Comparison of ENCODE assay signal across 8 cellular contexts in the genomic region with DNA sequence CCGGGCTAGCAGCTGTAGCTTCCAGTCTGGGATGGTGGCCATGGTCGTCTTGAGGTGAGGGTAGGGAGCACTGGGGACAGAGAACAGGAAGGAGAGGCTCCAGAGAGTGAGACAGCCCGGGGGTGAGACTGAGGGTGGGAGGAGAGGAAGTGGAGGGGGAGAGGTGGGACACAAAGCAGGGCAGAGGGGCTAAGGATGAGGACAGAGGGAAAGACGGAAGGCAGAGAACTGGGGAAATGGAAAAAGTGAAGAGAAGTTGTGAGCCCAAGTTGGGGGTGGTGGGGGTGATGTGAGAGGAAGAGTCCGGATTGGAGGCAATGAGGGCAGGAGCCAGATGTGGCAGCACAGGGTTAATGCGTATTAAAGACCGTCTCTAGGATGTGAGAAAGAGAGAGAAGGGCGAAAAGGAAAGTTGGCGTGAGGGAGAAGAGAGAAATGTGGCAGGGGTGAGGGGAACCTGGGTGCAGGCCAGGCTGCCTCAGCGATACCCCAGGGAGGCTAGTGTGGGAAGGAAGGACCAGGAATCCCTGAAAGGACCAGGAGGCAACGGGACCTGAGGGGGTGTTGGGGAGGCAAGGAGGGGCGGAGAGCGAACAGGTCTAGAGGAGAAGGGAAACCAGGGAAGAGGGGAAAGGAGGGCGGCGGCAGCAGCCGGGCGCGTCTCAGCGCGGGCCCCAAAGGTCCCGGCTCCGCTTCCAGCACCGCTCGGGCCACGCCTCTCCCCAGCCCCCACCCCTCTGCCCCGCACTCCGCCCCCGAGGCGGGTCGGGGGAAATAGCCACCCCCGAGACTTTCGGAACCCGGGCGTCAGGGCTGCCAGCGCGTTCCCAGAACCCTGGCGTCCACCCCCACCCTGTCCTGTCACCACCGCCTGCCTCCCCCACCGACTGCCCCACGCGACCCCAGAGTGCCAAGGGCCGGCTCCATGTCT. TPM values are rescaled to one million over a fixed set of nuclear protein-coding genes. Genes with fewer than 3 reads are reported as not detected.
A peak's percentile ranks its signal among the peaks of the same experiment; 100 is the strongest.
DNase-seq lines count a peak whose midpoint lies in the region; FAIRE-seq and TF ChIP-seq lines count a peak whose summit lies in the region.

A gene with protein sequence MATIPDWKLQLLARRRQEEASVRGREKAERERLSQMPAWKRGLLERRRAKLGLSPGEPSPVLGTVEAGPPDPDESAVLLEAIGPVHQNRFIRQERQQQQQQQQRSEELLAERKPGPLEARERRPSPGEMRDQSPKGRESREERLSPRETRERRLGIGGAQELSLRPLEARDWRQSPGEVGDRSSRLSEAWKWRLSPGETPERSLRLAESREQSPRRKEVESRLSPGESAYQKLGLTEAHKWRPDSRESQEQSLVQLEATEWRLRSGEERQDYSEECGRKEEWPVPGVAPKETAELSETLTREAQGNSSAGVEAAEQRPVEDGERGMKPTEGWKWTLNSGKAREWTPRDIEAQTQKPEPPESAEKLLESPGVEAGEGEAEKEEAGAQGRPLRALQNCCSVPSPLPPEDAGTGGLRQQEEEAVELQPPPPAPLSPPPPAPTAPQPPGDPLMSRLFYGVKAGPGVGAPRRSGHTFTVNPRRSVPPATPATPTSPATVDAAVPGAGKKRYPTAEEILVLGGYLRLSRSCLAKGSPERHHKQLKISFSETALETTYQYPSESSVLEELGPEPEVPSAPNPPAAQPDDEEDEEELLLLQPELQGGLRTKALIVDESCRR (minus strand): TSS at position 669 of the 931 bp plus-strand sequence. CDS start 627 bp downstream, at position 42.

- TF ChIP-seq CTCF in A673 (conservative IDR thresholded peaks at IDR 0.05; ENCODE audit: low read depth, low read length) (no peak), endothelial cell of umbilical vein (IDR thresholded peaks at IDR 0.05; ENCODE audit: extremely low read depth in 1 of 2, insufficient read depth in 1 of 2, low read depth in 1 of 2, low read length in 2 of 2) (no peak)

- peak; percentile 67 for TF ChIP-seq POLR2A in GM19099 (IDR thresholded peaks at IDR 0.05; ENCODE audit: extremely low read depth, insufficient read length, low read depth)
- TF ChIP-seq POLR2A in endothelial cell of umbilical vein (IDR thresholded peaks at IDR 0.05; ENCODE audit: low read depth, low read length) = peak; percentile 88

- CTCF ChIA-PET in A673 (lab: Charles Lee) (no interaction called here), endothelial cell of umbilical vein (lab: Charles Lee) (interaction anchor here (0.9 to 5.2 kb wide), 7 partner anchors 13 to 228 kb away, joined by 3 to 25 read pairs (median 4); a partner anchor contains a TSS)

- H3K4me3 ChIP-seq in A673 (ENCODE audit: low read depth, low read length, poor library complexity, severe bottlenecking) = peak within 1 kb of the TSS; percentile 88
- H3K4me3 ChIP-seq in endothelial cell of umbilical vein (replicated peaks in 1 of 3; ENCODE audit: insufficient read depth in 1 of 3, low read depth in 1 of 3, low read length in 3 of 3) = peak within 1 kb of the TSS; percentile 81 to 92 (median 90)
- peak within 1 kb of the TSS; percentile 68 to 90 for H3K4me3 ChIP-seq in mucosa of rectum (ENCODE audit: low read length in 2 of 2)

- H3K9me1 ChIP-seq in endothelial cell of umbilical vein (replicated peaks; ENCODE audit: control insufficient read depth, extremely low read depth, insufficient read depth, low read length) = no peaks in the 10 kb centered on the region

- FAIRE-seq in endothelial cell of umbilical vein (lab: Jason Lieb, UNC) = peak; percentile 73

- H3K9me3 ChIP-seq in A673 (ENCODE audit: low read depth, low read length, poor library complexity, severe bottlenecking) (no peaks in the 10 kb centered on the region), endothelial cell of umbilical vein (replicated peaks; ENCODE audit: control insufficient read depth, insufficient read depth, low read length) (no peaks in the 10 kb centered on the region), mucosa of rectum (ENCODE audit: control insufficient read depth in 2 of 2, low read length in 2 of 2) (no peaks in the 10 kb centered on the region)

- peaks cover 75% of the 10 kb centered on the region for H3K79me2 ChIP-seq in endothelial cell of umbilical vein (ENCODE audit: control insufficient read depth, insufficient read depth, low read length)

- H3K27ac ChIP-seq in A673 (ENCODE audit: low read depth, low read length, poor library complexity, severe bottlenecking) = peak within 1 kb of the TSS; percentile 80
- peak within 1 kb of the TSS; percentile 93 for H3K27ac ChIP-seq in endothelial cell of umbilical vein (ENCODE audit: insufficient read depth, low read depth, low read length)
- H3K27ac ChIP-seq in mucosa of rectum (ENCODE audit: low read depth in 2 of 2, low read length in 2 of 2) = peak within 1 kb of the TSS; percentile 88 to 97

- intact Hi-C loops in A673 (cut with micrococcal nuclease; ENCODE audit: unreplicated experiment) = no loop called here
- intact Hi-C loops in endothelial cell of umbilical vein (cut with micrococcal nuclease) = no loop called here

- H3K4me2 ChIP-seq in endothelial cell of umbilical vein (ENCODE audit: insufficient read depth, low read length) = peak within 1 kb of the TSS; percentile 80

- H3K9ac ChIP-seq in endothelial cell of umbilical vein (replicated peaks; ENCODE audit: extremely low read depth, insufficient read depth, low read length) (peak within 1 kb of the TSS; percentile 95), mucosa of rectum (ENCODE audit: low read depth in 1 of 2, low read length in 2 of 2) (peak within 1 kb of the TSS; percentile 78 to 87)

- peak; percentile 72 for DNase-seq in A673 (ENCODE audit: low spot score)
- DNase-seq in NCI-H774 (lab: John Stamatoyannopoulos, UW) = peak; percentile 5
- peak; percentile 82 for DNase-seq in activated CD8-positive, alpha-beta memory T cell treated with anti-CD3 and anti-CD28 coated beads, Interleukin-2, amount 50 U/mL, for 4 hours
- peak; percentile 28 for DNase-seq in endothelial cell of umbilical vein (ENCODE audit: low read depth, low spot score)
- peak; percentile 81 for DNase-seq in stimulated activated CD8-positive, alpha-beta memory T cell treated with anti-CD3 and anti-CD28 coated beads, Interleukin-4, amount 100 ng/mL, for 24 hours (ENCODE audit: low read depth)
- no peak for DNase-seq in NCI-H1694 (lab: John Stamatoyannopoulos, UW)

- BruUV-seq in A673 (replicated peaks; lab: Mats Ljungman, UMichigan) (TSS peak; percentile 16), endothelial cell of umbilical vein (replicated peaks; lab: Mats Ljungman, UMichigan) (TSS peak; percentile 56)

- no peaks in the 10 kb centered on the region for H4K20me1 ChIP-seq in endothelial cell of umbilical vein (replicated peaks; ENCODE audit: control insufficient read depth, extremely low read depth, insufficient read depth, low read length)

- no peaks in the 10 kb centered on the region for H3K36me3 ChIP-seq in A673 (ENCODE audit: insufficient read depth, low read length, poor library complexity, severe bottlenecking)
- H3K36me3 ChIP-seq in endothelial cell of umbilical vein (ENCODE audit: control insufficient read depth in 2 of 2, extremely low read depth in 1 of 2, insufficient read depth in 2 of 2, low read length in 2 of 2) = no peaks in the 10 kb centered on the region
- no peaks in the 10 kb centered on the region for H3K36me3 ChIP-seq in mucosa of rectum (ENCODE audit: control insufficient read depth in 2 of 2, insufficient read depth in 2 of 2, low read length in 2 of 2)

- H3K27me3 ChIP-seq in A673 (replicated peaks; ENCODE audit: insufficient read depth, low read depth, low read length, poor library complexity) (no peaks in the 10 kb centered on the region), endothelial cell of umbilical vein (ENCODE audit: control insufficient read depth in 2 of 2, insufficient read depth in 2 of 2, low read length in 2 of 2) (no peaks in the 10 kb centered on the region), mucosa of rectum (ENCODE audit: control insufficient read depth in 2 of 2, insufficient read depth in 2 of 2, low read length in 2 of 2) (peaks cover 0 to 3% of the 10 kb centered on the region in 2 donors)

- peak within 1 kb of the TSS; percentile 21 for H2AFZ ChIP-seq in endothelial cell of umbilical vein (ENCODE audit: low read depth, low read length)

- POLR2A ChIA-PET in A673 (lab: Charles Lee; ENCODE audit: low non-redundant PET) = no interaction called here
- POLR2A ChIA-PET in endothelial cell of umbilical vein (lab: Charles Lee) = interaction anchor here (1.8 kb wide), 1 partner anchor 31 kb away, joined by 6 read pairs; a partner anchor contains a TSS

- H3K4me1 ChIP-seq in A673 (ENCODE audit: insufficient read depth, low read length, poor library complexity, severe bottlenecking) (peaks cover 60% of the 10 kb centered on the region), endothelial cell of umbilical vein (ENCODE audit: control insufficient read depth, extremely low read depth, insufficient read depth, low read length) (peaks cover 39% of the 10 kb centered on the region), mucosa of rectum (ENCODE audit: control insufficient read depth in 2 of 2, insufficient read depth in 2 of 2, low read length in 2 of 2) (peaks cover 40 to 51% of the 10 kb centered on the region in 2 donors)

- dilution Hi-C loops in endothelial cell of umbilical vein (cut with MboI; ENCODE audit: extremely low pct_ligation_motif_present, low sequenced_read_pairs) = no loop called here

TF ChIP-seq in endothelial cell of umbilical vein, 7 proteins besides CTCF, POLR2A, EP300 and RAD21:
- TF ChIP-seq POLR2AphosphoS5 (IDR thresholded peaks at IDR 0.05; ENCODE audit: insufficient read depth, low read depth, low read length) (peak; percentile 70), JUN (IDR thresholded peaks at IDR 0.05; ENCODE audit: borderline replicate concordance, insufficient read depth, insufficient read length, low read depth) (no peak), MYC (IDR thresholded peaks at IDR 0.05; ENCODE audit: low read depth, low read length) (no peak)

RNA-seq across cellular contexts. Expression of the gene that starts here (rescaled TPM):
- 49.3 and 50.3 TPM in 2 replicates for total RNA-seq in A673 (2021)
- total RNA-seq in endothelial cell of umbilical vein = 129 and 136 TPM in 2 replicates
- 167 and 173 TPM in 2 replicates for polyA plus RNA-seq in endothelial cell of umbilical vein
- polyA plus RNA-seq in endothelial cell of umbilical vein (2011; cell fraction: cytosol; rRNA removed) = 125 and 137 TPM in 2 replicates
- polyA plus RNA-seq in endothelial cell of umbilical vein (2011; cell fraction: nucleus; rRNA removed) = 98.3 and 116 TPM in 2 replicates
- polyA plus RNA-seq in endothelial cell of umbilical vein (2012) = 94.7 and 97.8 TPM in 2 replicates
- 136 and 140 TPM in 2 replicates for polyA minus RNA-seq in endothelial cell of umbilical vein
- 15.4 TPM for polyA minus RNA-seq in endothelial cell of umbilical vein (2011; cell fraction: cytosol; rRNA and poly(A)+ RNA removed)
- 41.1 and 44.0 TPM in 2 replicates for polyA minus RNA-seq in endothelial cell of umbilical vein (2011; cell fraction: nucleus; rRNA and poly(A)+ RNA removed)
